Comparison of ENCODE assay signal across 21 cellular contexts in genomic region chr1:25808481-25809244, GRCh38. TPM values are rescaled to one million over a fixed set of nuclear protein-coding genes. Genes with fewer than 3 reads are reported as not detected.
"Had no signal": no experiment of that assay in that cellular context is flagged by ENCODE, and none has a peak within 500 bp of the region (broad histone marks: within the 10 kb centered on the region; RNA-seq: fewer than 3 reads in every experiment).

No MANE protein-coding gene starts in this region.

- ATAC-seq: activated naive CD4-positive, alpha-beta T cell treated with anti-CD3 and anti-CD28 coated beads, Interleukin-2, amount 50 U/mL, for 72 hours; body of pancreas; foreskin keratinocyte; T-cell had no signal

- H3K9me3 Mint-ChIP-seq: activated naive CD4-positive, alpha-beta T cell treated with anti-CD3 and anti-CD28 coated beads, Interleukin-2, amount 50 U/mL, for 72 hours; activated T-cell treated with anti-CD3 and anti-CD28 coated beads, Interleukin-2, amount 50 U/mL, for 24 hours; central memory CD8-positive, alpha-beta T cell; mesothelial cell of epicardium; nephron progenitor cell; T-cell had no signal

- H3K27me3 Mint-ChIP-seq: activated T-cell treated with anti-CD3 and anti-CD28 coated beads, Interleukin-2, amount 50 U/mL, for 24 hours; central memory CD8-positive, alpha-beta T cell; T-cell had no signal

- H3K36me3 Mint-ChIP-seq: activated naive CD4-positive, alpha-beta T cell treated with anti-CD3 and anti-CD28 coated beads, Interleukin-2, amount 50 U/mL, for 72 hours had no signal

- H3K9ac ChIP-seq: SK-N-SH had no signal

- H3K4me3 Mint-ChIP-seq: activated T-cell treated with anti-CD3 and anti-CD28 coated beads, Interleukin-2, amount 50 U/mL, for 24 hours; central memory CD8-positive, alpha-beta T cell; mesothelial cell of epicardium; nephron progenitor cell; T-cell had no signal

- H3K27me3 ChIP-seq: body of pancreas, foreskin keratinocyte, upper lobe of left lung had no signal

- H3K9me3 ChIP-seq: body of pancreas, SK-N-SH, upper lobe of left lung had no signal

- H3K4me1 Mint-ChIP-seq: mesothelial cell of epicardium had no signal

- H3K27ac ChIP-seq: foreskin keratinocyte, WERI-Rb-1 had no signal

- DNase-seq: activated CD4-positive, alpha-beta T cell treated with anti-CD3 and anti-CD28 coated beads, Interleukin-2, amount 50 U/mL, for 48 hours; activated T-cell treated with anti-CD3 and anti-CD28 coated beads, Interleukin-2, amount 50 U/mL, for 24 hours; amniotic stem cell; body of pancreas; cortex of kidney; effector CD8-positive, alpha-beta T cell; foreskin keratinocyte; glutamatergic neuron; nephron progenitor cell; SK-N-SH; stimulated activated CD4-positive, alpha-beta T cell treated with anti-CD3 and anti-CD28 coated beads, Interleukin-12 subunit alpha, Interleukin-12 subunit beta, amount 100 ng/mL, for 4 hours; stimulated activated CD4-positive, alpha-beta T cell treated with anti-CD3 and anti-CD28 coated beads, Interleukin-2, amount 100 ng/mL, for 24 hours; T-cell; T1000; WERI-Rb-1 had no signal

- H3K4me3 ChIP-seq: body of pancreas, lung, upper lobe of left lung had no signal

- H3K4me1 ChIP-seq: foreskin keratinocyte had no signal

- H3K27ac Mint-ChIP-seq: activated T-cell treated with anti-CD3 and anti-CD28 coated beads, Interleukin-2, amount 50 U/mL, for 24 hours; mesothelial cell of epicardium; nephron progenitor cell had no signal

RNA-seq across cellular contexts. Expression of gene AUNIP, which starts 50.6 kb away (rescaled TPM):
- total RNA-seq: body of pancreas, omental fat pad had no signal
